Comparison of ENCODE assay signal across 1 cellular context in genomic region chr2:109640000-109640399, GRCh38. TPM values are rescaled to one million over a fixed set of nuclear protein-coding genes. Genes with fewer than 3 reads are reported as not detected.
"Had no signal": no experiment of that assay in that cellular context is flagged by ENCODE, and none has a peak within 500 bp of the region (broad histone marks: within the 10 kb centered on the region; RNA-seq: fewer than 3 reads in every experiment).

No MANE protein-coding gene starts in this region.

RNA-seq across cellular contexts. Expression of gene SEPTIN10, which starts 26.2 kb away (rescaled TPM):
- total RNA-seq: naive thymus-derived CD8-positive, alpha-beta T cell had no signal
